Comparison of ENCODE assay signal across 1 cellular context in the genomic region with DNA sequence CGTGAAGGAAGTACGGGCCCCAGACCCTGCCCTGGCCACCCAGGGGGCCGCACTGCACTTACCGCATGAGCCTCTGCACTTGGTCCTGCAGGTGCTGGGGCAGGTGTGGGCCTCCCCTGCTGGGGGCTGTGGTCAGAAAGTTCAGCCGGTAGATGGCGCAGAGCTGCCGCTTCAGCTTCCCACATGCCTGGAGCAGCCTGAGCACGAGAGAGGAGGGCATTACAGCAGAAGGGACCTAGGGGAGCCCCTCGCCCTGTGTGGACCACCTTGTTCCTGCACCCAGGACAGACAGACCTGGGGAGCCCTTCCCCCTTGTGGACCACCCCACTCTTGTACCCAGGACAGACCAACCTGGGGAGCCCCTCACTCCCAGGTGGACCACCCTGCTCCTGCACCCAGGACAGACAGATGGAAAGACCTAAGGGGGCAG.
TF ChIP-seq lines count a peak whose summit lies in the region.

No MANE protein-coding gene starts in this region.

TF ChIP-seq in HEK293T, 16 proteins besides CTCF, POLR2A, EP300 and RAD21 (continued from another document):
- TF ChIP-seq ELF4 (IDR thresholded peaks at IDR 0.05): no peak
- no peak for TF ChIP-seq L3MBTL2 (conservative IDR thresholded peaks at IDR 0.05)
- TF ChIP-seq FOXM1 (IDR thresholded peaks at IDR 0.05; ENCODE audit: borderline replicate concordance): no peak
- no peak for TF ChIP-seq SP1 (IDR thresholded peaks at IDR 0.05)
